Comparison of ENCODE assay signal across 25 cellular contexts in the genomic region with DNA sequence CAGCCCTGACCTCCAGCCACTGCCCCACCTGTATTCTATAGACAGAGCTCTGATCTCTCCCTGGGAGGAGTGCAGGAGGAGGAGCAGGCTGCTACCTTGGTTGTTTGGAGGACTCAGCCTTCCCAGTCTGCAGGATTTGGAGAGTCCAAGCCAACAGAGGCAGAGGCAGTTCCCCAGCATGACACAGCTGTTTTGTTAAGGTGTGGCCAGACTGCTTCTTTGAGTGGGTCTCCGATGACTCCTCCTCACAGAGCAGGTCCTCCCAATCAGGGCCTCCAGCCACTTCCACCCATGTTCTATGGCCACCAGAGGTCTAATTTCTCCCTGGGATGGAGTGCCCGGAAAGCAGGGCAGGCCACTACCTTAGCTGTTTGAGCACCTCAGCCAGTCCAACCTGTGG.
"Had no signal": no experiment of that assay in that cellular context is flagged by ENCODE, and none has a peak within 500 bp of the region (broad histone marks: within the 10 kb centered on the region; RNA-seq: fewer than 3 reads in every experiment).

No MANE protein-coding gene starts in this region.

- DNase-seq: cortex of kidney; dorsolateral prefrontal cortex; effector CD8-positive, alpha-beta T cell; heart left ventricle; hypothalamus; mammary epithelial cell; naive thymus-derived CD4-positive, alpha-beta T cell; nephron progenitor cell; psoas muscle; retina; spleen; stimulated activated CD4-positive, alpha-beta T cell treated with anti-CD3 and anti-CD28 coated beads, Interleukin-15, amount 100 ng/mL, for 24 hours; stimulated activated CD4-positive, alpha-beta T cell treated with anti-CD3 and anti-CD28 coated beads, Interleukin-1b, Interleukin-23, amount 100 ng/mL, for 48 hours; stimulated activated CD4-positive, alpha-beta T cell treated with anti-CD3 and anti-CD28 coated beads, Interleukin-4, amount 100 ng/mL, for 4 hours; stimulated activated naive CD4-positive, alpha-beta T cell; thyroid gland; upper lobe of left lung; uterus had no signal

- H3K9me3 ChIP-seq: neutrophil, psoas muscle, spleen, thyroid gland, uterus had no signal

- H3K27me3 ChIP-seq: dorsolateral prefrontal cortex, heart left ventricle, neutrophil, spleen, suprapubic skin, thyroid gland, upper lobe of left lung, uterus had no signal

- H3K27ac Mint-ChIP-seq: naive thymus-derived CD4-positive, alpha-beta T cell; nephron progenitor cell had no signal

- H3K36me3 ChIP-seq: heart left ventricle, neutrophil, spleen, suprapubic skin, thyroid gland, upper lobe of left lung, uterus had no signal

- H3K4me1 ChIP-seq: heart left ventricle, psoas muscle, suprapubic skin, thyroid gland, uterus had no signal

- H3K4me1 Mint-ChIP-seq: nephron progenitor cell had no signal

- H3K4me3 Mint-ChIP-seq: naive thymus-derived CD4-positive, alpha-beta T cell; nephron progenitor cell had no signal

- H3K4me3 ChIP-seq: dorsolateral prefrontal cortex, heart left ventricle, psoas muscle, spleen, suprapubic skin, thyroid gland, upper lobe of left lung, uterus had no signal

- H3K27ac ChIP-seq: dorsolateral prefrontal cortex, heart left ventricle, neutrophil, psoas muscle, spleen, suprapubic skin, thyroid gland, upper lobe of left lung, uterus had no signal

- ATAC-seq: esophagus mucosa; heart left ventricle; left lobe of liver; naive thymus-derived CD4-positive, alpha-beta T cell; psoas muscle; sciatic nerve had no signal

- FAIRE-seq: frontal cortex, islet of Langerhans had no signal
